1 cellular context compared by ENCODE assay signal in genomic region chr3:52154135-52155094, GRCh38.
A peak's percentile ranks its signal among the peaks of the same experiment; 100 is the strongest.
TF ChIP-seq lines count a peak whose summit lies in the region.

Gene POC1A (minus strand): TSS chr3:52154423. CDS start chr3:52154372, 51 bp downstream.

TF ChIP-seq in HEK293, 187 proteins besides CTCF, POLR2A, EP300 and RAD21 (continued from another document and continues in another):
- TF ChIP-seq PRDM10 (tag by site-specific recombination; IDR thresholded peaks at IDR 0.05): peak; percentile 97
- TF ChIP-seq EGR2 (tag by site-specific recombination; IDR thresholded peaks at IDR 0.05; ENCODE audit: low read depth): peak; percentile 66; the same call in 1 of the 2 replicates
- no peak for TF ChIP-seq ZNF549 (tag by site-specific recombination; IDR thresholded peaks at IDR 0.05)
- TF ChIP-seq ZNF292 (tag by site-specific recombination; IDR thresholded peaks at IDR 0.05; ENCODE audit: borderline replicate concordance, low read depth): no peak
- TF ChIP-seq OSR2 (tag by site-specific recombination; IDR thresholded peaks at IDR 0.05): no peak
- peak; percentile 67; the same call in 1 of the 2 replicates for TF ChIP-seq ZNF449 (tag by site-specific recombination; IDR thresholded peaks at IDR 0.05)
- no peak for TF ChIP-seq AEBP2 (tag by site-specific recombination; IDR thresholded peaks at IDR 0.05; ENCODE audit: borderline replicate concordance)
- peak; percentile 91 for TF ChIP-seq HIC1 (tag by site-specific recombination; IDR thresholded peaks at IDR 0.05)
- peak; percentile 33; the same call in 1 of the 2 replicates for TF ChIP-seq ZNF324 (tag by site-specific recombination; IDR thresholded peaks at IDR 0.05)
- peak; percentile 59 for TF ChIP-seq KLF9 (tag by site-specific recombination; IDR thresholded peaks at IDR 0.05; ENCODE audit: low read depth)
- no peak for TF ChIP-seq ZNF555 (tag by site-specific recombination; conservative IDR thresholded peaks at IDR 0.05)
- no peak for TF ChIP-seq MEIS1 (CRISPR knock-in tag; IDR thresholded peaks at IDR 0.05; ENCODE audit: borderline replicate concordance)
- TF ChIP-seq ZNF561 (tag by site-specific recombination; IDR thresholded peaks at IDR 0.05; ENCODE audit: borderline replicate concordance): no peak; the same call in 1 of the 2 replicates
- no peak for TF ChIP-seq ZNF664 (tag by site-specific recombination; IDR thresholded peaks at IDR 0.05)
- peak; percentile 89 for TF ChIP-seq ZBTB8A (tag by site-specific recombination; IDR thresholded peaks at IDR 0.05)
- no peak for TF ChIP-seq PRDM6 (tag by site-specific recombination; IDR thresholded peaks at IDR 0.05)
- TF ChIP-seq ZNF248 (tag by site-specific recombination; IDR thresholded peaks at IDR 0.05): no peak
- no peak for TF ChIP-seq ZNF660 (tag by site-specific recombination; IDR thresholded peaks at IDR 0.05)
- no peak; the same call in 1 of the 2 replicates for TF ChIP-seq ZBTB44 (tag by site-specific recombination; IDR thresholded peaks at IDR 0.05)
- TF ChIP-seq ZBTB11 (tag by site-specific recombination; conservative IDR thresholded peaks at IDR 0.05; ENCODE audit: low read depth): peak; percentile 44; the same call in 1 of the 2 replicates
- no peak for TF ChIP-seq ZNF596 (tag by site-specific recombination; IDR thresholded peaks at IDR 0.05)
- TF ChIP-seq ZNF2 (tag by site-specific recombination; IDR thresholded peaks at IDR 0.05): peak; percentile 64; the same call in 1 of the 2 replicates
- TF ChIP-seq ZIC2 (tag by site-specific recombination; IDR thresholded peaks at IDR 0.05): peak; percentile 89
- TF ChIP-seq YY2 (tag by site-specific recombination; IDR thresholded peaks at IDR 0.05): peak; percentile 89
- TF ChIP-seq ZSCAN30 (tag by site-specific recombination; IDR thresholded peaks at IDR 0.05): no peak
- peak; percentile 85 for TF ChIP-seq ZFHX2 (tag by site-specific recombination; conservative IDR thresholded peaks at IDR 0.05)
- no peak for TF ChIP-seq ZNF18 (tag by site-specific recombination; IDR thresholded peaks at IDR 0.05)
- no peak for TF ChIP-seq ZFP37 (tag by site-specific recombination; IDR thresholded peaks at IDR 0.05)
- TF ChIP-seq SALL2 (tag by site-specific recombination; IDR thresholded peaks at IDR 0.05; ENCODE audit: borderline replicate concordance): no peak
- TF ChIP-seq HOXC10 (CRISPR knock-in tag; IDR thresholded peaks at IDR 0.05): no peak
- TF ChIP-seq KLF8 (tag by site-specific recombination; IDR thresholded peaks at IDR 0.05): peak; percentile 75
- TF ChIP-seq ZNF488 (tag by site-specific recombination; IDR thresholded peaks at IDR 0.05): no peak
- TF ChIP-seq OVOL3 (tag by site-specific recombination; IDR thresholded peaks at IDR 0.05): peak; percentile 91
- no peak for TF ChIP-seq KLF16 (tag by site-specific recombination; IDR thresholded peaks at IDR 0.05)
- no peak for TF ChIP-seq ZNF645 (tag by site-specific recombination; IDR thresholded peaks at IDR 0.05)
- no peak for TF ChIP-seq ZNF274 (IDR thresholded peaks at IDR 0.05; ENCODE audit: low read length)
- TF ChIP-seq ZNF274 (tag by site-specific recombination; IDR thresholded peaks at IDR 0.05; ENCODE audit: borderline replicate concordance): no peak
